ENCODE assay signal across 21 cellular contexts in genomic region chr2:160167089-160167488, GRCh38. TPM values are rescaled to one million over a fixed set of nuclear protein-coding genes. Genes with fewer than 3 reads are reported as not detected.
"Had no signal": no experiment of that assay in that cellular context is flagged by ENCODE, and none has a peak within 500 bp of the region (broad histone marks: within the 10 kb centered on the region; RNA-seq: fewer than 3 reads in every experiment).

No MANE protein-coding gene starts in this region.

- FAIRE-seq: frontal cortex had no signal

- H3K4me3 ChIP-seq: dorsolateral prefrontal cortex, heart left ventricle, ovary, tibial artery, upper lobe of left lung, vagina had no signal

- ATAC-seq: heart left ventricle; right cardiac atrium; stimulated activated effector memory CD8-positive, alpha-beta T cell treated with anti-CD3 and anti-CD28 coated beads, Interleukin-12 subunit alpha, Interleukin-12 subunit beta, amount 100 ng/mL, for 72 hours had no signal

- DNase-seq: cortex of kidney; dorsolateral prefrontal cortex; effector CD8-positive, alpha-beta T cell; heart left ventricle; hippocampal formation; midbrain; naive B cell; nephron progenitor cell; ovary; right cardiac atrium; stimulated activated CD4-positive, alpha-beta T cell treated with anti-CD3 and anti-CD28 coated beads, Interleukin-4, amount 100 ng/mL, for 1 hour; stimulated activated CD8-positive, alpha-beta memory T cell treated with anti-CD3 and anti-CD28 coated beads, Interleukin-4, amount 100 ng/mL, for 48 hours; tibial artery; upper lobe of left lung had no signal

- H3K4me1 ChIP-seq: vagina had no signal

- H3K27ac ChIP-seq: dorsolateral prefrontal cortex, heart left ventricle, neutrophil, ovary, tibial artery, upper lobe of left lung, vagina had no signal

- H3K36me3 ChIP-seq: heart left ventricle, neutrophil, ovary, tibial artery, upper lobe of left lung, vagina had no signal

- H3K9me3 ChIP-seq: heart left ventricle, neutrophil, ovary, tibial artery, upper lobe of left lung, vagina had no signal

- H3K27me3 ChIP-seq: dorsolateral prefrontal cortex, heart left ventricle, neutrophil, ovary, tibial artery, upper lobe of left lung, vagina had no signal

RNA-seq across cellular contexts. Expression of gene ITGB6, which starts 33.0 kb away (rescaled TPM):
- total RNA-seq: dorsolateral prefrontal cortex, fibroblast of lung, posterior vena cava, temporal lobe had no signal
- polyA plus RNA-seq: ovary had no signal
